ENCODE assay signal across 3 cellular contexts in genomic region chr12:125311050-125311449, GRCh38.
"Had no signal": no experiment of that assay in that cellular context is flagged by ENCODE, and none has a peak within 500 bp of the region (broad histone marks: within the 10 kb centered on the region; RNA-seq: fewer than 3 reads in every experiment).

No MANE protein-coding gene starts in this region.

- ATAC-seq: GM12878 had no signal

- DNase-seq: GDM1, GF-D8 had no signal
